Comparison of ENCODE assay signal across 7 cellular contexts in genomic region chr19:39752795-39753194, GRCh38. TPM values are rescaled to one million over a fixed set of nuclear protein-coding genes. Genes with fewer than 3 reads are reported as not detected.
"Had no signal": no experiment of that assay in that cellular context is flagged by ENCODE, and none has a peak within 500 bp of the region (broad histone marks: within the 10 kb centered on the region; RNA-seq: fewer than 3 reads in every experiment).

No MANE protein-coding gene starts in this region.

- DNase-seq: GDM1, GF-D8 had no signal

- H3K4me3 ChIP-seq: GM12878 had no signal

- FAIRE-seq: G401.6, GM12878, GM18507, GM19239 had no signal

RNA-seq across cellular contexts. Expression of gene CLC, which starts 15.0 kb away (rescaled TPM):
- total RNA-seq: G401 had no signal

RNA-seq across cellular contexts. Expression of gene LEUTX, which starts 25.9 kb away (rescaled TPM):
- total RNA-seq: G401, GM12878 had no signal

RNA-seq across cellular contexts. Expression of gene LGALS14, which starts 48.5 kb away (rescaled TPM):
- total RNA-seq: G401 had no signal
